Comparison of ENCODE assay signal across 13 cellular contexts in the genomic region with DNA sequence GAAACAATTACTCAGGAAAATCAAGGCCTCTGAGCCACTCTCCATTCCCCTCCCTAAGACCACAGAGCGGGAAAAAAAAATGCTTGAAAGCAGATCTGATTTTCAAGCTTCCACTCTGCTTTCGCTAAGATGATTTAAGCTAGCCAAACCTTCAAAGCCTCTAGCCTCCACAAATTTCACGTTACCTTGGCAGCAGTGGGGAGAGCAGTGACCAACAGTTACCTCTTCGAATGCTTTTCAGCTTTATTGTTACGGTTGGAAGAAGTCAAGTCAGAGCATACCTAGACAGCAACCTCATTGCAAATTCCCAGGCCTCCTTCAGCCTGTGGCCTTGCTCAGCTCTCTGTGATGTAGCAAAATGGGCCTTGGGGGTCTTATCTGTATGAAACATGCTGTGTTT.
"Had no signal": no experiment of that assay in that cellular context is flagged by ENCODE, and none has a peak within 500 bp of the region (broad histone marks: within the 10 kb centered on the region; RNA-seq: fewer than 3 reads in every experiment).

No MANE protein-coding gene starts in this region.

- DNase-seq: activated CD4-positive, alpha-beta T cell treated with anti-CD3 and anti-CD28 coated beads, Interleukin-2, amount 50 U/mL, for 48 hours; activated CD4-positive, CD25-positive, alpha-beta regulatory T cell treated with anti-CD3 and anti-CD28 coated beads, Interleukin-2, amount 50 U/mL, for 72 hours; activated CD8-positive, alpha-beta memory T cell treated with anti-CD3 and anti-CD28 coated beads, Interleukin-2, amount 10 ng/mL, durations not matched to agents 7 days and 5 days; activated effector memory CD4-positive, alpha-beta T cell treated with Interleukin-2 at 50 U/mL for 16 hours; activated T-cell treated with anti-CD3 and anti-CD28 coated beads, Interleukin-2, amount 50 U/mL, for 24 hours; amygdala; brain microvascular endothelial cell; cerebellar nuclear complex; dermis blood vessel endothelial cell; erythroblast; natural killer cell; trophoblast cell had no signal

- H3K36me3 ChIP-seq: brain microvascular endothelial cell had no signal

- H3K27me3 ChIP-seq: brain microvascular endothelial cell had no signal

- ATAC-seq: activated CD8-positive, alpha-beta memory T cell treated with anti-CD3 and anti-CD28 coated beads, Interleukin-2, amount 10 ng/mL, durations not matched to agents 7 days and 5 days; activated naive CD4-positive, alpha-beta T cell treated with anti-CD3 and anti-CD28 coated beads, Interleukin-2, amount 50 U/mL, for 72 hours; natural killer cell had no signal

- H3K27ac ChIP-seq: brain microvascular endothelial cell had no signal
